ENCODE assay signal across 27 cellular contexts in the genomic region with DNA sequence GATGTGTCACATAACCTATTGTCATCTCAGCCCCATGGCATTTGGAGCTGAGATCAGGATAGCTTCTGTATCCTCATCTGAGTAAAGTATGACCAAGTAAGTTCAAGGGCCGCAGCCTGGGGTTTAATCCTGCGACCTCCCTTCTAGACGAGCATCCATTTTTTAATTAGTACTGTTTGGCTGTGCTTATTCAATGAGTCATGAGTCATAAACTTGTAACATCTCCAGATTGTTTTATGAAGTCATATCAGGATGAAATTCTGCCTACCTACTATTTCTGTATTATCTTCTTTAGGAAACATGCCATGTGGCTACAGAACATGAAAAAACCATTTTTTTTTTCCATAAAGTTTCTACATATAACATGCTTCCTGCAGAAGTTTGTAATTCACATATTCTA.
DNase-seq lines count a peak whose midpoint lies in the region; ATAC-seq and TF ChIP-seq lines count a peak whose summit lies in the region.
"Had no signal": no experiment of that assay in that cellular context is flagged by ENCODE, and none has a peak within 500 bp of the region (broad histone marks: within the 10 kb centered on the region; RNA-seq: fewer than 3 reads in every experiment).

No MANE protein-coding gene starts in this region.

- no peaks in the 10 kb centered on the region for H4K20me1 ChIP-seq in Loucy (ENCODE audit: insufficient read depth, low read length, poor library complexity, severe bottlenecking)

- H3K27me3 Mint-ChIP-seq in osteocyte (ENCODE audit: unreplicated experiment), result no peaks in the 10 kb centered on the region
- H3K27me3 Mint-ChIP-seq in stimulated activated naive B cell treated with anti-CD40 and anti-IgM and Interleukin-4, amounts not matched to agents 10 μg/mL and 1 μg/mL and 100 μg/mL, for 72 hours, result peaks cover 10 to 16% of the 10 kb centered on the region in 2 donors
- H3K27me3 Mint-ChIP-seq in activated T-cell treated with anti-CD3 and anti-CD28 coated beads, Interleukin-2, amount 50 U/mL, for 24 hours, result peaks cover 39% of the 10 kb centered on the region

- peaks cover 10% of the 10 kb centered on the region for H3K36me3 Mint-ChIP-seq in osteocyte (ENCODE audit: unreplicated experiment)
- H3K36me3 Mint-ChIP-seq in stimulated activated naive B cell treated with anti-CD40 and anti-IgM and Interleukin-4, amounts not matched to agents 10 μg/mL and 1 μg/mL and 100 μg/mL, for 72 hours, result peaks cover 7 to 10% of the 10 kb centered on the region in 2 donors
- no peaks in the 10 kb centered on the region for H3K36me3 Mint-ChIP-seq in activated T-cell treated with anti-CD3 and anti-CD28 coated beads, Interleukin-2, amount 50 U/mL, for 24 hours (ENCODE audit: low read depth)
- H3K36me3 Mint-ChIP-seq: CD4-positive, alpha-beta memory T cell had no signal

- peaks cover 3% of the 10 kb centered on the region; the same call in 1 of the 2 replicates for H3F3A ChIP-seq in Loucy (ENCODE audit: low read depth)

- H3K4me1 Mint-ChIP-seq in osteocyte (ENCODE audit: unreplicated experiment), result peaks cover 26% of the 10 kb centered on the region
- H3K4me1 Mint-ChIP-seq in stimulated activated naive B cell treated with anti-CD40 and anti-IgM and Interleukin-4, amounts not matched to agents 10 μg/mL and 1 μg/mL and 100 μg/mL, for 72 hours, result peaks cover 0 to 12% of the 10 kb centered on the region in 2 donors
- H3K4me1 Mint-ChIP-seq in activated T-cell treated with anti-CD3 and anti-CD28 coated beads, Interleukin-2, amount 50 U/mL, for 24 hours (ENCODE audit: low read depth), result peaks cover 3% of the 10 kb centered on the region

- ATAC-seq in stimulated activated naive B cell treated with anti-CD40 and anti-IgM and Interleukin-4, amounts not matched to agents 10 μg/mL and 1 μg/mL and 100 μg/mL, for 72 hours (replicated peaks), result no peak
- ATAC-seq: A549, GM23338, SK-N-SH treated with all-trans-retinoic acid at 6 μM for 48 hours had no signal

- peaks cover 11% of the 10 kb centered on the region; the same call in 1 of the 2 replicates for H3K79me2 ChIP-seq in Loucy (ENCODE audit: insufficient read depth, low read length)

- peaks cover 36% of the 10 kb centered on the region; the same call in 1 of the 2 replicates for H3K36me3 ChIP-seq in Loucy (ENCODE audit: insufficient read depth, low read length)
- H3K36me3 ChIP-seq: HAP-1 had no signal

- no peak overlapping the region for H3K27ac Mint-ChIP-seq in osteocyte (ENCODE audit: unreplicated experiment)
- H3K27ac Mint-ChIP-seq in stimulated activated naive B cell treated with anti-CD40 and anti-IgM and Interleukin-4, amounts not matched to agents 10 μg/mL and 1 μg/mL and 100 μg/mL, for 72 hours, result no peak overlapping the region
- H3K27ac Mint-ChIP-seq in activated T-cell treated with anti-CD3 and anti-CD28 coated beads, Interleukin-2, amount 50 U/mL, for 24 hours, result no peak overlapping the region
- H3K27ac Mint-ChIP-seq: CD4-positive, alpha-beta memory T cell; GM23338 had no signal

- DNase-seq in ELR (ENCODE audit: low read depth), result peak; percentile 11
- peak; percentile 35 for DNase-seq in dermis blood vessel endothelial cell
- DNase-seq in osteocyte (ENCODE audit: extremely low spot score, unreplicated experiment), result peak; percentile 59
- DNase-seq in hepatic stellate cell (ENCODE audit: low spot score), result no peak
- no peak for DNase-seq in NCI-H510A (lab: John Stamatoyannopoulos, UW)
- no peak for DNase-seq in stimulated activated naive B cell treated with anti-CD40 and anti-IgM and Interleukin-4, amounts not matched to agents 10 μg/mL and 1 μg/mL and 100 μg/mL, for 72 hours
- no peak for DNase-seq in activated T-cell treated with anti-CD3 and anti-CD28 coated beads, Interleukin-2, amount 50 U/mL, for 24 hours
- DNase-seq: AML-193; C1 segment of cervical spinal cord; Caco-2; CD4-positive, alpha-beta memory T cell; DMS 273 treated with DMSO at 0.1 percent for 48 hours; DMS79; IMR-90; KG1; MV-4-11; NCI-H1105; NCI-H146; NCI-H1930; NCI-H2107; NCI-H524 treated with DMSO at 0.1 percent for 48 hours; NCI-H774 had no signal

- TF ChIP-seq CTCF in Loucy (conservative IDR thresholded peaks at IDR 0.05; ENCODE audit: low read length), result no peak
- no peak for TF ChIP-seq CTCF in osteocyte (IDR thresholded peaks at IDR 0.05)

- H3K4me2 ChIP-seq in Loucy (ENCODE audit: low read depth, low read length, poor library complexity, severe bottlenecking), result no peak overlapping the region
- H3K4me2 ChIP-seq: A549, GM23338 had no signal

- H3K4me3 ChIP-seq in Loucy (ENCODE audit: low read length, poor library complexity, severe bottlenecking), result no peak overlapping the region
- H3K4me3 ChIP-seq: A549, GM23338, HAP-1 had no signal

- peaks cover 4% of the 10 kb centered on the region; the same call in 1 of the 2 replicates for H3K9me3 ChIP-seq in Loucy (ENCODE audit: insufficient read depth, low read depth, low read length)
- H3K9me3 ChIP-seq: A549, Caco-2, HAP-1 had no signal

- peaks cover 62% of the 10 kb centered on the region for H3K4me1 ChIP-seq in Loucy (ENCODE audit: insufficient read depth, low read length, poor library complexity, severe bottlenecking)
- H3K4me1 ChIP-seq: A549, HAP-1 had no signal

- H3K4me3 Mint-ChIP-seq in osteocyte (ENCODE audit: unreplicated experiment), result no peak overlapping the region
- H3K4me3 Mint-ChIP-seq in stimulated activated naive B cell treated with anti-CD40 and anti-IgM and Interleukin-4, amounts not matched to agents 10 μg/mL and 1 μg/mL and 100 μg/mL, for 72 hours, result no peak overlapping the region
- H3K4me3 Mint-ChIP-seq in activated T-cell treated with anti-CD3 and anti-CD28 coated beads, Interleukin-2, amount 50 U/mL, for 24 hours, result no peak overlapping the region
- H3K4me3 Mint-ChIP-seq: CD4-positive, alpha-beta memory T cell; GM23338 had no signal

- no peaks in the 10 kb centered on the region for H3K27me3 ChIP-seq in Loucy (ENCODE audit: insufficient read depth, low read length, poor library complexity, severe bottlenecking)

- H3K9me3 Mint-ChIP-seq in osteocyte (ENCODE audit: unreplicated experiment), result peaks cover 3% of the 10 kb centered on the region
- peaks cover 4 to 7% of the 10 kb centered on the region in 2 donors for H3K9me3 Mint-ChIP-seq in stimulated activated naive B cell treated with anti-CD40 and anti-IgM and Interleukin-4, amounts not matched to agents 10 μg/mL and 1 μg/mL and 100 μg/mL, for 72 hours
- peaks cover 3% of the 10 kb centered on the region for H3K9me3 Mint-ChIP-seq in activated T-cell treated with anti-CD3 and anti-CD28 coated beads, Interleukin-2, amount 50 U/mL, for 24 hours

- no peaks in the 10 kb centered on the region for H3K9me2 ChIP-seq in Loucy (replicated peaks; ENCODE audit: low read depth, low read length)

- H3K9ac ChIP-seq in Loucy (ENCODE audit: low read depth, low read length, poor library complexity, severe bottlenecking), result peak overlapping the region; percentile 68

- no peak overlapping the region for H2AFZ ChIP-seq in Loucy (ENCODE audit: low read length)
- H2AFZ ChIP-seq: GM23338 had no signal

Comparison
In these comparisons a context has a peak if more than half of its experiments do, and no peak if none do; other contexts are left out.
1. DNase-seq: peak in ELR (single experiment), dermis blood vessel endothelial cell (single experiment) and osteocyte (single experiment); none in hepatic stellate cell (single experiment), NCI-H510A (single experiment), stimulated activated naive B cell treated with anti-CD40 and anti-IgM and Interleukin-4, amounts not matched to agents 10 μg/mL and 1 μg/mL and 100 μg/mL, for 72 hours (single experiment) and activated T-cell treated with anti-CD3 and anti-CD28 coated beads, Interleukin-2, amount 50 U/mL, for 24 hours (single experiment).